Comparison of ENCODE assay signal across 12 cellular contexts in genomic region chr4:55768291-55768690, GRCh38. TPM values are rescaled to one million over a fixed set of nuclear protein-coding genes. Genes with fewer than 3 reads are reported as not detected.
DNase-seq lines count a peak whose midpoint lies in the region; TF ChIP-seq lines count a peak whose summit lies in the region.
"Had no signal": no experiment of that assay in that cellular context is flagged by ENCODE, and none has a peak within 500 bp of the region (broad histone marks: within the 10 kb centered on the region; RNA-seq: fewer than 3 reads in every experiment).

No MANE protein-coding gene starts in this region.

- H2AK5ac ChIP-seq in trophoblast cell (ENCODE audit: low read length) = no peak overlapping the region

- H3K27ac ChIP-seq in GM23248 (no peak overlapping the region), RWPE1 (no peak overlapping the region), trophoblast cell (ENCODE audit: low read depth, low read length) (no peak overlapping the region)

- H4K20me1 ChIP-seq in GM23248 (ENCODE audit: insufficient read depth) = no peaks in the 10 kb centered on the region

- H2BK12ac ChIP-seq in trophoblast cell (ENCODE audit: low read length) = no peak overlapping the region

- H3K27me3 ChIP-seq in GM23248 (replicated peaks; ENCODE audit: insufficient read depth) = no peaks in the 10 kb centered on the region; the same call in 1 of the 2 replicates
- no peaks in the 10 kb centered on the region for H3K27me3 ChIP-seq in trophoblast cell (ENCODE audit: insufficient read depth, low read length)

- TF ChIP-seq CTCF in RWPE1 (conservative IDR thresholded peaks at IDR 0.05; ENCODE audit: low read depth) (no peak), GM20000 (IDR thresholded peaks at IDR 0.05; ENCODE audit: extremely low read depth, missing control alignments) (no peak)

- no peaks in the 10 kb centered on the region for H3F3A ChIP-seq in GM23248 (ENCODE audit: insufficient read depth)

- H3K4me1 ChIP-seq in GM23248 (ENCODE audit: insufficient read depth) = peaks cover 5% of the 10 kb centered on the region; the same call in 1 of the 2 replicates
- peaks cover 2 to 5% of the 10 kb centered on the region in 2 experiments for H3K4me1 ChIP-seq in trophoblast cell (ENCODE audit: control insufficient read depth in 1 of 2, insufficient read depth in 2 of 2, low read length in 2 of 2)

- H2AFZ ChIP-seq in GM23248 (no peak overlapping the region; the same call in 1 of the 2 replicates), trophoblast cell (ENCODE audit: insufficient read depth, low read length, poor library complexity) (peak overlapping the region; percentile 59)

- no peak overlapping the region for H2BK120ac ChIP-seq in trophoblast cell (ENCODE audit: insufficient read depth, low read length, poor library complexity)

- H4K8ac ChIP-seq in trophoblast cell (ENCODE audit: low read depth, low read length) = no peak overlapping the region

- H3K18ac ChIP-seq in trophoblast cell (ENCODE audit: low read length) = no peak overlapping the region

- H3K4me2 ChIP-seq in GM23248 (ENCODE audit: unreplicated experiment) = no peak overlapping the region
- no peak overlapping the region for H3K4me2 ChIP-seq in trophoblast cell (ENCODE audit: low read length)

- CTCF ChIA-PET in RWPE1 (lab: Yijun Ruan, JAX) = no interaction called here

- H2BK5ac ChIP-seq in trophoblast cell (ENCODE audit: low read depth, low read length, poor library complexity) = no peak overlapping the region

- H3K9me3 ChIP-seq in GM23248 (ENCODE audit: low read depth) (no peaks in the 10 kb centered on the region), trophoblast cell (ENCODE audit: insufficient read depth, low read depth, low read length) (no peaks in the 10 kb centered on the region)

- H4K12ac ChIP-seq in trophoblast cell (ENCODE audit: low read depth, low read length) = no peak overlapping the region

- no peak overlapping the region for H3K23ac ChIP-seq in trophoblast cell (ENCODE audit: low read length)

- WGBS in GM23248 (ENCODE audit: low coverage in 1 of 2, low lambda C conversion rate in 2 of 2, missing lambda C conversion rate in 2 of 2), 2 experiments = 80 to 88% methylated on average over 3 of the region's 3 CpGs
- no CpG with 5 or more reads among the region's 3 CpGs for WGBS in trophoblast cell (ENCODE audit: extremely low coverage, insufficient coverage, insufficient read length)

- DNase-seq in GM23248 (peak; percentile 48), RWPE1 (ENCODE audit: low spot score) (peak; percentile 71), fibroblast of gingiva (ENCODE audit: low read depth) (peak; percentile 85), trophoblast cell (peak; percentile 61 to 85), NCI-H2227 treated with DMSO at 0.1 percent for 48 hours (lab: John Stamatoyannopoulos, UW) (no peak), GM20000 (ENCODE audit: low spot score) (no peak), SK-N-DZ (ENCODE audit: low spot score) (no peak)
- DNase-seq in stimulated activated CD4-positive, alpha-beta T cell treated with anti-CD3 and anti-CD28 coated beads, Interleukin-4, amount 100 ng/mL, for 4 hours = no peak
- DNase-seq: activated CD4-positive, alpha-beta T cell treated with anti-CD3 and anti-CD28 coated beads for 1 hour; naive B cell; stimulated activated CD4-positive, alpha-beta T cell treated with anti-CD3 and anti-CD28 coated beads, Interleukin-2, amount 100 ng/mL, for 48 hours had no signal

- no peak overlapping the region for H3K9ac ChIP-seq in GM23248
- no peak overlapping the region for H3K9ac ChIP-seq in trophoblast cell (ENCODE audit: low read length)

- H3K36me3 ChIP-seq in GM23248 (ENCODE audit: low read depth) = no peaks in the 10 kb centered on the region
- no peaks in the 10 kb centered on the region for H3K36me3 ChIP-seq in trophoblast cell (ENCODE audit: control insufficient read depth in 1 of 2, insufficient read depth in 2 of 2, low read length in 2 of 2)

- no peak overlapping the region for H3K4me3 ChIP-seq in GM23248
- H3K4me3 ChIP-seq in trophoblast cell (ENCODE audit: low read depth, low read length) = no peak overlapping the region

- POLR2A ChIA-PET in RWPE1 (lab: Yijun Ruan, JAX; ENCODE audit: low non-redundant PET) = no interaction called here

- H3K79me2 ChIP-seq in GM23248 (ENCODE audit: insufficient read depth) = no peaks in the 10 kb centered on the region
- no peaks in the 10 kb centered on the region for H3K79me2 ChIP-seq in trophoblast cell (ENCODE audit: control insufficient read depth, insufficient read depth, low read length, poor library complexity)

- no peaks in the 10 kb centered on the region for H3K9me2 ChIP-seq in GM23248 (ENCODE audit: insufficient read depth)

- H3K4ac ChIP-seq in trophoblast cell (ENCODE audit: low read depth, low read length) = no peak overlapping the region

- H3K79me1 ChIP-seq in trophoblast cell (ENCODE audit: low read length) = no peaks in the 10 kb centered on the region

- H3K14ac ChIP-seq in trophoblast cell (ENCODE audit: low read length) = no peak overlapping the region

- in situ Hi-C loops in GM23248 (cut with MboI) = no loop called here

- no peak overlapping the region for H4K91ac ChIP-seq in trophoblast cell (ENCODE audit: low read depth, low read length)

RNA-seq across cellular contexts. Expression of gene EXOC1L, which starts 51.3 kb away (rescaled TPM):
- total RNA-seq in GM23248 (2014; rRNA removed; shearing (Covaris generic)) = not detected in 2 replicates
- not detected in 2 replicates for polyA plus RNA-seq in GM23248 (2016; fragmentation: Nextera tagmentation; extraction: Ambion mirVana)
- not detected in 2 replicates for polyA plus RNA-seq in trophoblast cell (2013)
- not detected in 2 replicates for polyA plus RNA-seq in SK-N-DZ (2014; cell fraction: cytosol; rRNA removed)
- not detected in 2 replicates for polyA plus RNA-seq in SK-N-DZ (2014; cell fraction: nucleus; rRNA removed)
- total RNA-seq: frontal cortex had no signal

Comparison
In these comparisons a context has a peak if more than half of its experiments do, and no peak if none do; other contexts are left out.
1. DNase-seq: peak in GM23248 (single experiment), RWPE1 (single experiment), fibroblast of gingiva (single experiment) and trophoblast cell (2 of 2); none in stimulated activated CD4-positive, alpha-beta T cell treated with anti-CD3 and anti-CD28 coated beads, Interleukin-4, amount 100 ng/mL, for 4 hours (0 of 2), NCI-H2227 treated with DMSO at 0.1 percent for 48 hours (single experiment), GM20000 (single experiment) and SK-N-DZ (single experiment).